ENCODE assay signal across 8 cellular contexts in genomic region chr12:71686658-71687025, GRCh38. TPM values are rescaled to one million over a fixed set of nuclear protein-coding genes. Genes with fewer than 3 reads are reported as not detected.
A peak's percentile ranks its signal among the peaks of the same experiment; 100 is the strongest.
DNase-seq lines count a peak whose midpoint lies in the region; ATAC-seq, FAIRE-seq and TF ChIP-seq lines count a peak whose summit lies in the region.

No MANE protein-coding gene starts in this region.

- no peaks in the 10 kb centered on the region for H3K79me1 ChIP-seq in mesendoderm (ENCODE audit: low read length)

- no peak overlapping the region for H2BK120ac ChIP-seq in mesendoderm (ENCODE audit: low read depth, low read length)

- no peak for TF ChIP-seq EP300 in K562 (IDR thresholded peaks at IDR 0.05; ENCODE audit: low read length)

- DNase-seq in AG09319 (ENCODE audit: extremely low read depth, low read depth) (peak; percentile 5), K562 (ENCODE audit: extremely low read depth in 1 of 4, low spot score in 3 of 4) (no peak), mesendoderm (no peak), NCI-H1694 treated with DMSO at 0.1 percent for 48 hours (lab: John Stamatoyannopoulos, UW) (no peak), DMS 273 treated with DMSO at 0.1 percent for 48 hours (lab: John Stamatoyannopoulos, UW) (no peak), A172 (ENCODE audit: low spot score) (no peak), NCI-H1048 (lab: John Stamatoyannopoulos, UW) (no peak)

- no peak overlapping the region for H2AK5ac ChIP-seq in mesendoderm (ENCODE audit: low read length)

- no peaks in the 10 kb centered on the region for H3K9me1 ChIP-seq in K562 (ENCODE audit: control insufficient read depth, insufficient read depth, low read length)

- in situ Hi-C loops in K562 (cut with MboI) = no loop called here

- POLR2A ChIA-PET in K562 (lab: Yijun Ruan, JAX) = interaction anchor here (0.8 to 3.0 kb wide), 9 partner anchors 9 to 30 kb away, joined by 3 to 19 read pairs (median 6); partner anchors contain the start of genes THAP2 and ZFC3H1

- H3K18ac ChIP-seq in mesendoderm (ENCODE audit: low read length) = no peak overlapping the region

- peak overlapping the region; percentile 85 for H3K4me2 ChIP-seq in K562 (ENCODE audit: insufficient read depth, low read length)
- H3K4me2 ChIP-seq in mesendoderm (ENCODE audit: low read length) = peak overlapping the region; percentile 44

- no peak overlapping the region for H2BK15ac ChIP-seq in mesendoderm (replicated peaks; ENCODE audit: low read depth)

- H3K9me3 ChIP-seq in K562 (replicated peaks; ENCODE audit: control insufficient read depth, insufficient read depth, low read depth, low read length) = no peaks in the 10 kb centered on the region

- no peak for FAIRE-seq in K562 (lab: Jason Lieb, UNC)

- no peak for TF ChIP-seq RAD21 in K562 (CRISPR knock-in tag; conservative IDR thresholded peaks at IDR 0.05 in 1 of 2, IDR thresholded peaks at IDR 0.05 in 1 of 2)

- H3K4me3 ChIP-seq in K562 (peak overlapping the region; percentile 65), mesendoderm (ENCODE audit: low read length) (peak overlapping the region; percentile 61)

- H3K4ac ChIP-seq in mesendoderm (ENCODE audit: low read depth, low read length) = no peak overlapping the region

- CTCF ChIA-PET in K562 (lab: Yijun Ruan, JAX; ENCODE audit: low intra/inter-chr PET ratio) = no interaction called here

- H4K5ac ChIP-seq in mesendoderm (ENCODE audit: low read length) = no peak overlapping the region

- H3K36me3 ChIP-seq in K562 (ENCODE audit: control insufficient read depth, insufficient read depth, low read length) (0 out of 3 replicates have a peak, but pooled peaks cover 3% of the 10 kb centered on the region), mesendoderm (ENCODE audit: control insufficient read depth, insufficient read depth, low read length) (no peaks in the 10 kb centered on the region)

- no peak overlapping the region for H4K8ac ChIP-seq in mesendoderm (ENCODE audit: low read depth, low read length)

- WGBS in K562 (ENCODE audit: insufficient coverage, low coverage, missing lambda C conversion rate) = 3% methylated on average over 3 of the region's 3 CpGs
- WGBS in mesendoderm (ENCODE audit: extremely low coverage, insufficient coverage, low lambda C conversion rate) = no CpG with 5 or more reads among the region's 3 CpGs

- H3K79me2 ChIP-seq in K562 (ENCODE audit: control insufficient read depth, insufficient read depth, low read length) (peaks cover 22% of the 10 kb centered on the region), mesendoderm (ENCODE audit: control insufficient read depth, insufficient read depth, low read length) (no peaks in the 10 kb centered on the region)

- no peaks in the 10 kb centered on the region for H4K20me1 ChIP-seq in K562 (replicated peaks; ENCODE audit: control insufficient read depth, insufficient read depth, low read length)

- H3K27ac ChIP-seq in K562 (ENCODE audit: extremely low read depth, low read depth, low read length) (peak overlapping the region; percentile 85; the same call in 2 of the 3 replicates), mesendoderm (ENCODE audit: low read depth, low read length) (no peak overlapping the region)

- H3K9ac ChIP-seq in K562 (ENCODE audit: insufficient read depth in 1 of 2, low read depth in 2 of 2, low read length in 2 of 2) = peak overlapping the region in 1 of 2 experiments; percentile 85
- peak overlapping the region; percentile 68 for H3K9ac ChIP-seq in mesendoderm (ENCODE audit: low read length)

- H2AFZ ChIP-seq in K562 (ENCODE audit: low read depth, low read length) = peak overlapping the region; percentile 98

- H2BK5ac ChIP-seq in mesendoderm (ENCODE audit: low read length) = no peak overlapping the region

- H3K27me3 ChIP-seq in K562 (ENCODE audit: control insufficient read depth in 2 of 2, insufficient read depth in 2 of 2, low read length in 2 of 2) (no peaks in the 10 kb centered on the region), mesendoderm (ENCODE audit: insufficient read depth, low read length, poor library complexity) (no peaks in the 10 kb centered on the region)

- TF ChIP-seq POLR2A in K562 (conservative IDR thresholded peaks at IDR 0.05) = no peak

- peak overlapping the region; percentile 73 for H3K56ac ChIP-seq in mesendoderm (ENCODE audit: low read length)

- intact Hi-C loops in K562 (cut with micrococcal nuclease) = loop anchor here (1.0 kb wide), 1 partner anchor 58 kb away; no protein-coding TSS in a partner anchor

- TF ChIP-seq CTCF in AG09319 (IDR thresholded peaks at IDR 0.05; ENCODE audit: low read depth, low read length) (no peak), K562 (IDR thresholded peaks at IDR 0.05 in 2 of 3, conservative IDR thresholded peaks at IDR 0.05 in 1 of 3; ENCODE audit: insufficient read depth in 2 of 3, low read depth in 1 of 3, low read length in 3 of 3) (no peak)

- no peak overlapping the region for H3K23ac ChIP-seq in mesendoderm (ENCODE audit: low read length)

- BruUV-seq in K562 (replicated peaks; lab: Mats Ljungman, UMichigan) = TSS peak; percentile 82

- ATAC-seq in HG03095 (IDR thresholded peaks at IDR 0.05; ENCODE audit: unreplicated experiment) (peak; percentile 3), K562 (no peak)

- H3K4me1 ChIP-seq in K562 (replicated peaks in 1 of 2; ENCODE audit: control insufficient read depth in 2 of 2, insufficient read depth in 2 of 2, low read length in 2 of 2) = peaks cover 7 to 10% of the 10 kb centered on the region in 2 experiments; a peak in 2 of 5 replicates
- H3K4me1 ChIP-seq in mesendoderm (ENCODE audit: control insufficient read depth, low read depth, low read length) = no peaks in the 10 kb centered on the region

RNA-seq across cellular contexts. Expression of gene TMEM19, which starts 0.8 kb away (rescaled TPM):
- total RNA-seq in K562 (2011; cell fraction: chromatin; rRNA removed; ENCODE audit: low replicate concordance) = 14.9 and 22.9 TPM in 2 replicates
- total RNA-seq in K562 (2011; cell fraction: nucleolus; rRNA removed) = 20.0 and 30.4 TPM in 2 replicates
- total RNA-seq in K562 (2011; cell fraction: nucleoplasm; rRNA removed) = 22.7 and 25.7 TPM in 2 replicates
- total RNA-seq in K562 (2014; rRNA removed) (11.5 and 12.4 TPM in 2 replicates), K562 (2014; rRNA removed; fragmentation: Illumina TruSeq; extraction: Trizol) (17.2 and 20.6 TPM in 2 replicates), K562 (2015; rRNA removed; fragmentation: Illumina TruSeq; extraction: Trizol) (20.7 and 24.2 TPM in 2 replicates), K562 (2021) (14.1 and 15.7 TPM in 2 replicates)
- polyA plus RNA-seq in K562 (2011; rRNA removed) (15.8 and 20.7 TPM in 2 replicates), K562 (2014; fragmentation: Illumina TruSeq; extraction: Trizol) (8.2 and 8.8 TPM in 2 replicates), K562 (2014; fragmentation: Nextera tagmentation; extraction: Ambion mirVana) (10 to 100 TPM; 17.8 to 18.4 TPM), K562 (2014; rRNA removed) (10.5 and 15.5 TPM in 2 replicates)
- 6.9 and 18.4 TPM in 2 replicates for polyA plus RNA-seq in K562 (2011; cell fraction: cytosol; rRNA removed)
- 4.9 and 11.2 TPM in 2 replicates for polyA plus RNA-seq in K562 (2011; cell fraction: nucleus; rRNA removed)
- polyA plus RNA-seq in K562 (2012) = 9.6 and 13.6 TPM in 2 replicates
- polyA minus RNA-seq in K562 (2011; rRNA and poly(A)+ RNA removed) = 41.7 and 52.2 TPM in 2 replicates
- polyA minus RNA-seq in K562 (2011; cell fraction: cytosol; rRNA and poly(A)+ RNA removed) = 6.5 and 15.3 TPM in 2 replicates
- polyA minus RNA-seq in K562 (2011; cell fraction: nucleus; rRNA and poly(A)+ RNA removed) = 7.4 and 10.6 TPM in 2 replicates
- 9.5 TPM for polyA plus RNA-seq in mesendoderm (2013, experiment 1 of 2)
- polyA plus RNA-seq in mesendoderm (2013, experiment 2 of 2) = 9.5 TPM
- total RNA-seq in A172 (2014; rRNA removed; shearing (Covaris generic)) = 44.0 and 48.3 TPM in 2 replicates

RNA-seq across cellular contexts. Expression of gene THAP2, which starts 22.5 kb away (rescaled TPM):
- 8.2 and 11.8 TPM in 2 replicates for total RNA-seq in K562 (2011; cell fraction: chromatin; rRNA removed; ENCODE audit: low replicate concordance)
- total RNA-seq in K562 (2011; cell fraction: nucleolus; rRNA removed) = 5.0 TPM in 2 replicates
- total RNA-seq in K562 (2011; cell fraction: nucleoplasm; rRNA removed) = 9.3 and 13.7 TPM in 2 replicates
- total RNA-seq in K562 (2014; rRNA removed) (1.8 and 3.2 TPM in 2 replicates), K562 (2014; rRNA removed; fragmentation: Illumina TruSeq; extraction: Trizol) (6.4 and 8.1 TPM in 2 replicates), K562 (2015; rRNA removed; fragmentation: Illumina TruSeq; extraction: Trizol) (6.2 and 7.3 TPM in 2 replicates), K562 (2021) (4.0 and 5.7 TPM in 2 replicates)
- polyA plus RNA-seq in K562 (2011; rRNA removed) (7.3 and 8.0 TPM in 2 replicates), K562 (2014; fragmentation: Illumina TruSeq; extraction: Trizol) (6.0 and 6.8 TPM in 2 replicates), K562 (2014; fragmentation: Nextera tagmentation; extraction: Ambion mirVana) (10 to 100 TPM; 16.8 to 18.9 TPM), K562 (2014; rRNA removed) (5.6 and 8.4 TPM in 2 replicates)
- 0.83 and 2.1 TPM in 2 replicates for polyA plus RNA-seq in K562 (2011; cell fraction: cytosol; rRNA removed)
- polyA plus RNA-seq in K562 (2011; cell fraction: nucleus; rRNA removed) = 5.1 and 5.5 TPM in 2 replicates
- polyA plus RNA-seq in K562 (2012) = 3.6 and 4.9 TPM in 2 replicates
- 3.1 and 5.8 TPM in 2 replicates for polyA minus RNA-seq in K562 (2011; rRNA and poly(A)+ RNA removed)
- 0.55 and 1.1 TPM in 2 replicates for polyA minus RNA-seq in K562 (2011; cell fraction: cytosol; rRNA and poly(A)+ RNA removed)
- 6.7 and 14.9 TPM in 2 replicates for polyA minus RNA-seq in K562 (2011; cell fraction: nucleus; rRNA and poly(A)+ RNA removed)
- polyA plus RNA-seq in mesendoderm (2013, experiment 1 of 2) = 3.6 TPM
- polyA plus RNA-seq in mesendoderm (2013, experiment 2 of 2) = 3.3 TPM
- total RNA-seq in A172 (2014; rRNA removed; shearing (Covaris generic)) = 3.3 and 7.0 TPM in 2 replicates

RNA-seq across cellular contexts. Expression of gene ZFC3H1, which starts 23.0 kb away (rescaled TPM):
- total RNA-seq in K562 (2011; cell fraction: chromatin; rRNA removed; ENCODE audit: low replicate concordance) = 104 and 486 TPM in 2 replicates
- 44.4 and 56.6 TPM in 2 replicates for total RNA-seq in K562 (2011; cell fraction: nucleolus; rRNA removed)
- total RNA-seq in K562 (2011; cell fraction: nucleoplasm; rRNA removed) = 103 and 125 TPM in 2 replicates
- 19.4 and 20.9 TPM in 2 replicates for total RNA-seq in K562 (2014; rRNA removed)
- total RNA-seq in K562 (2014; rRNA removed; fragmentation: Illumina TruSeq; extraction: Trizol) = 21.5 and 21.7 TPM in 2 replicates
- total RNA-seq in K562 (2015; rRNA removed; fragmentation: Illumina TruSeq; extraction: Trizol) = 20.8 and 22.1 TPM in 2 replicates
- 30.4 and 35.8 TPM in 2 replicates for total RNA-seq in K562 (2021)
- 80.5 and 89.5 TPM in 2 replicates for polyA plus RNA-seq in K562 (2011; rRNA removed)
- 11.3 and 34.8 TPM in 2 replicates for polyA plus RNA-seq in K562 (2011; cell fraction: cytosol; rRNA removed)
- polyA plus RNA-seq in K562 (2011; cell fraction: nucleus; rRNA removed) = 133 and 257 TPM in 2 replicates
- polyA plus RNA-seq in K562 (2012) = 18.2 and 37.0 TPM in 2 replicates
- 43.5 and 74.9 TPM in 2 replicates for polyA plus RNA-seq in K562 (2014; fragmentation: Illumina TruSeq; extraction: Trizol)
- 10 to 100 TPM; 14.8 to 16.7 TPM for polyA plus RNA-seq in K562 (2014; fragmentation: Nextera tagmentation; extraction: Ambion mirVana)
- 57.6 and 63.2 TPM in 2 replicates for polyA plus RNA-seq in K562 (2014; rRNA removed)
- 49.3 and 70.4 TPM in 2 replicates for polyA minus RNA-seq in K562 (2011; rRNA and poly(A)+ RNA removed)
- 16.2 and 21.0 TPM in 2 replicates for polyA minus RNA-seq in K562 (2011; cell fraction: cytosol; rRNA and poly(A)+ RNA removed)
- polyA minus RNA-seq in K562 (2011; cell fraction: nucleus; rRNA and poly(A)+ RNA removed) = 82.8 and 167 TPM in 2 replicates
- polyA plus RNA-seq in mesendoderm (2013, experiment 1 of 2) = 11.0 TPM
- 11.4 TPM for polyA plus RNA-seq in mesendoderm (2013, experiment 2 of 2)
- 8.3 and 12.9 TPM in 2 replicates for total RNA-seq in A172 (2014; rRNA removed; shearing (Covaris generic))
